In the genomic region with DNA sequence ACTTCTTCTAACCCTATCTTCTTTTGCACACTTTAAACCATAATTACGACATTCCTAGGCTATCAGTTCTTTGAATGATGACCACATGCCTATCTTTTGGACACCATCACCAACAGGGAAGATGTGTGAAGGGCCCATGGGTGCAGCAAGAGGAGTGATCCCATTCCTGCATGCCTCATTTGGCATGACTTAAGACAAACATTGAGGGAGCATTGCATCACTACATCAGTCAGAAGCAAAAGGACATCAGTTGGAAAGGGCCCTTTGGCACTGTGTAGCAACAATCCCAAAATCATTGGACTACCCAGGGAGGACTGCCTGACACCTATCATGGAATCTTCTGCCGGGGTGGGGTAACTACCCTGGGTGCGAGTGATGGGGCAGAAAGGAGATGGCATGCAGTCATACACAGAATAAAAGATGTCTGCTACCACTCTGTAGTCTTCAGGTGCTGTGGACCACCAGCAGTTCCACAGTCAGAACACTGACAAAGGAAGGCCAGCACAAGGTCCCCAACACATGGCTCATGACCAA, we compare ENCODE assay signal across 1 cellular context.
TF ChIP-seq lines count a peak whose summit lies in the region.

No MANE protein-coding gene starts in this region.

TF ChIP-seq in K562, 482 proteins besides CTCF, POLR2A, EP300 and RAD21 (continued from another document and continues in another):
- no peak for TF ChIP-seq UBTF (IDR thresholded peaks at IDR 0.05; ENCODE audit: borderline replicate concordance in 1 of 2, low read depth in 2 of 2, low read length in 2 of 2)
- TF ChIP-seq, protein P1, sequence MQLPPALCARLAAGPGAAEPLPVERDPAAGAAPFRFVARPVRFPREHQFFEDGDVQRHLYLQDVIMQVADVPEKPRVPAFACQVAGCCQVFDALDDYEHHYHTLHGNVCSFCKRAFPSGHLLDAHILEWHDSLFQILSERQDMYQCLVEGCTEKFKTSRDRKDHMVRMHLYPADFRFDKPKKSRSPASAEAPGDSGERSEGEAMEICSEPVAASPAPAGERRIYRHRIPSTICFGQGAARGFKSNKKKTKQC (CRISPR knock-in tag; IDR thresholded peaks at IDR 0.05): no peak
- TF ChIP-seq ZBTB9 (CRISPR knock-in tag; IDR thresholded peaks at IDR 0.05): peak; percentile 70; the same call in 1 of the 2 replicates
- no peak for TF ChIP-seq PURB (CRISPR knock-in tag; IDR thresholded peaks at IDR 0.05; ENCODE audit: low read depth)
- TF ChIP-seq ZNF253 (CRISPR knock-in tag; conservative IDR thresholded peaks at IDR 0.05): no peak
- TF ChIP-seq, protein P2, sequence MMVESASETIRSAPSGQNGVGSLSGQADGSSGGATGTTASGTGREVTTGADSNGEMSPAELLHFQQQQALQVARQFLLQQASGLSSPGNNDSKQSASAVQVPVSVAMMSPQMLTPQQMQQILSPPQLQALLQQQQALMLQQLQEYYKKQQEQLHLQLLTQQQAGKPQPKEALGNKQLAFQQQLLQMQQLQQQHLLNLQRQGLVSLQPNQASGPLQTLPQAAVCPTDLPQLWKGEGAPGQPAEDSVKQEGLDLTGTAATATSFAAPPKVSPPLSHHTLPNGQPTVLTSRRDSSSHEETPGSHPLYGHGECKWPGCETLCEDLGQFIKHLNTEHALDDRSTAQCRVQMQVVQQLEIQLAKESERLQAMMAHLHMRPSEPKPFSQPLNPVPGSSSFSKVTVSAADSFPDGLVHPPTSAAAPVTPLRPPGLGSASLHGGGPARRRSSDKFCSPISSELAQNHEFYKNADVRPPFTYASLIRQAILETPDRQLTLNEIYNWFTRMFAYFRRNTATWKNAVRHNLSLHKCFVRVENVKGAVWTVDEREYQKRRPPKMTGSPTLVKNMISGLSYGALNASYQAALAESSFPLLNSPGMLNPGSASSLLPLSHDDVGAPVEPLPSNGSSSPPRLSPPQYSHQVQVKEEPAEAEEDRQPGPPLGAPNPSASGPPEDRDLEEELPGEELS (CRISPR knock-in tag; IDR thresholded peaks at IDR 0.05; ENCODE audit: borderline replicate concordance): no peak
- TF ChIP-seq ZBTB12 (CRISPR knock-in tag; IDR thresholded peaks at IDR 0.05): no peak
- no peak for TF ChIP-seq YY1 (IDR thresholded peaks at IDR 0.05; ENCODE audit: borderline replicate concordance in 1 of 3, control insufficient read depth in 1 of 3, extremely low read depth in 1 of 3, insufficient read depth in 3 of 3, insufficient read length in 1 of 3, insufficient replicate concordance in 2 of 3, low read depth in 1 of 3, low read length in 2 of 3)
- TF ChIP-seq ZNF586 (CRISPR knock-in tag; conservative IDR thresholded peaks at IDR 0.05): no peak
- TF ChIP-seq NELFE (IDR thresholded peaks at IDR 0.05; ENCODE audit: insufficient read depth, insufficient read length): no peak
- TF ChIP-seq, protein P3, sequence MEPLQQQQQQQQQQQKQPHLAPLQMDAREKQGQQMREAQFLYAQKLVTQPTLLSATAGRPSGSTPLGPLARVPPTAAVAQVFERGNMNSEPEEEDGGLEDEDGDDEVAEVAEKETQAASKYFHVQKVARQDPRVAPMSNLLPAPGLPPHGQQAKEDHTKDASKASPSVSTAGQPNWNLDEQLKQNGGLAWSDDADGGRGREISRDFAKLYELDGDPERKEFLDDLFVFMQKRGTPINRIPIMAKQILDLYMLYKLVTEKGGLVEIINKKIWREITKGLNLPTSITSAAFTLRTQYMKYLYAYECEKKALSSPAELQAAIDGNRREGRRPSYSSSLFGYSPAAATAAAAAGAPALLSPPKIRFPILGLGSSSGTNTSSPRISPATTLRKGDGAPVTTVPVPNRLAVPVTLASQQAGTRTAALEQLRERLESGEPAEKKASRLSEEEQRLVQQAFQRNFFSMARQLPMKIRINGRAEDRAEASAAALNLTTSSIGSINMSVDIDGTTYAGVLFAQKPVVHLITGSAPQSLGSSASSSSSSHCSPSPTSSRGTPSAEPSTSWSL (CRISPR knock-in tag; IDR thresholded peaks at IDR 0.05; ENCODE audit: borderline replicate concordance): 0 out of 2 replicates have a peak, but pooled peaks have one; percentile 28
- TF ChIP-seq NFXL1 (CRISPR knock-in tag; IDR thresholded peaks at IDR 0.05): no peak
- no peak for TF ChIP-seq ZKSCAN1 (IDR thresholded peaks at IDR 0.05; ENCODE audit: low read depth, low read length)
- no peak for TF ChIP-seq HMG20A (CRISPR knock-in tag; conservative IDR thresholded peaks at IDR 0.05)
- TF ChIP-seq SMARCB1 (IDR thresholded peaks at IDR 0.05; ENCODE audit: insufficient read length, low read depth): no peak
- TF ChIP-seq, protein P4, sequence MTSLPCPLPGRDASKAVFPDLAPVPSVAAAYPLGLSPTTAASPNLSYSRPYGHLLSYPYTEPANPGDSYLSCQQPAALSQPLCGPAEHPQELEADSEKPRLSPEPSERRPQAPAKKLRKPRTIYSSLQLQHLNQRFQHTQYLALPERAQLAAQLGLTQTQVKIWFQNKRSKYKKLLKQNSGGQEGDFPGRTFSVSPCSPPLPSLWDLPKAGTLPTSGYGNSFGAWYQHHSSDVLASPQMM (CRISPR knock-in tag; IDR thresholded peaks at IDR 0.05): no peak
- TF ChIP-seq ZNF584 (CRISPR knock-in tag; IDR thresholded peaks at IDR 0.05; ENCODE audit: low read depth): peak; percentile 97
- no peak for TF ChIP-seq C11orf30 (IDR thresholded peaks at IDR 0.05; ENCODE audit: low read depth)
- TF ChIP-seq PPARD (CRISPR knock-in tag; IDR thresholded peaks at IDR 0.05): no peak
- TF ChIP-seq SOX6 (IDR thresholded peaks at IDR 0.05): peak; percentile 73
- TF ChIP-seq SIN3B (IDR thresholded peaks at IDR 0.05; ENCODE audit: low read depth): no peak
- TF ChIP-seq ZNF175 (CRISPR knock-in tag; IDR thresholded peaks at IDR 0.05; ENCODE audit: low read depth): peak; percentile 97
- TF ChIP-seq ZNF589 (CRISPR knock-in tag; IDR thresholded peaks at IDR 0.05; ENCODE audit: low read depth): peak; percentile 97
- no peak for TF ChIP-seq ZNF384 (IDR thresholded peaks at IDR 0.05; ENCODE audit: low read depth, low read length)
- TF ChIP-seq RFX1 (IDR thresholded peaks at IDR 0.05): no peak
- no peak for TF ChIP-seq ELF2 (CRISPR knock-in tag; IDR thresholded peaks at IDR 0.05)
- no peak for TF ChIP-seq NR1H2 (CRISPR knock-in tag; IDR thresholded peaks at IDR 0.05)
- TF ChIP-seq PRMT5 (CRISPR knock-in tag; IDR thresholded peaks at IDR 0.05): no peak
- no peak for TF ChIP-seq ZNF75A (CRISPR knock-in tag; IDR thresholded peaks at IDR 0.05)
- TF ChIP-seq CREB5 (CRISPR knock-in tag; IDR thresholded peaks at IDR 0.05): no peak
- TF ChIP-seq ID3 (CRISPR knock-in tag; IDR thresholded peaks at IDR 0.05): no peak
- TF ChIP-seq ID3 (tag; IDR thresholded peaks at IDR 0.05): no peak
- TF ChIP-seq ZNF696 (CRISPR knock-in tag; conservative IDR thresholded peaks at IDR 0.05): no peak
- no peak for TF ChIP-seq ZBTB49 (CRISPR knock-in tag; IDR thresholded peaks at IDR 0.05; ENCODE audit: borderline replicate concordance)
- no peak for TF ChIP-seq ZNF282 (CRISPR knock-in tag; IDR thresholded peaks at IDR 0.05)
- 0 out of 2 replicates have a peak, but pooled peaks have one; percentile 57 for TF ChIP-seq ZNF644 (tag; IDR thresholded peaks at IDR 0.05; ENCODE audit: low read depth)
- TF ChIP-seq ZNF121 (CRISPR knock-in tag; conservative IDR thresholded peaks at IDR 0.05): no peak
- TF ChIP-seq ZNF785 (CRISPR knock-in tag; IDR thresholded peaks at IDR 0.05): no peak
- TF ChIP-seq TEAD4 (IDR thresholded peaks at IDR 0.05; ENCODE audit: low read length): peak; percentile 94
- no peak for TF ChIP-seq TEAD4 (CRISPR knock-in tag; IDR thresholded peaks at IDR 0.05; ENCODE audit: borderline replicate concordance)
- TF ChIP-seq TRIM25 (IDR thresholded peaks at IDR 0.05; ENCODE audit: borderline replicate concordance): no peak
- no peak for TF ChIP-seq POU5F1 (IDR thresholded peaks at IDR 0.05; ENCODE audit: borderline replicate concordance, low read depth, low read length, partially characterized antibody)
- TF ChIP-seq RBM17 (IDR thresholded peaks at IDR 0.05; ENCODE audit: borderline replicate concordance, low read depth, low read length): no peak
